In the genomic region with DNA sequence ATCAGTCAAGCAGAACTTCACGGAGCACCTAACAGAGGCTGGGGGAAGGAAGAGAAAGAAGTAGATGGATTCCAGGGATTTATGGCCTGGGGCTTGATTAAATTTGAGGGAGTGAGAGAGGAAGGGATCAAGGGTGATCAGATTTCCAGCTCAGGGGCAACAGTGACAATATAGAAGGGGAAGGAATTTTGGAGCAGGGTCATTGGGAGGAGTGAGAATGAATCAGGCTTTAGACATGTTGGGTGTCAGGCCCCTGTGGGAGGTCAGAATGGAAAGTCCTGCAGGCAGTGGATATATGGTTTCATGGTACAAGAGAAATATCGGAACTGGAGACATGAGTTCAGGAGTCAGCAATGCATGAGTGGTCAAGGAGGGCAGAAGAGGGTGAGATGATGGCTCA, we compare ENCODE assay signal across 1 cellular context.
TF ChIP-seq lines count a peak whose summit lies in the region.

No MANE protein-coding gene starts in this region.

TF ChIP-seq in WTC11, 78 proteins besides CTCF, POLR2A, EP300 and RAD21 (continued from another document):
- TF ChIP-seq, protein P1, sequence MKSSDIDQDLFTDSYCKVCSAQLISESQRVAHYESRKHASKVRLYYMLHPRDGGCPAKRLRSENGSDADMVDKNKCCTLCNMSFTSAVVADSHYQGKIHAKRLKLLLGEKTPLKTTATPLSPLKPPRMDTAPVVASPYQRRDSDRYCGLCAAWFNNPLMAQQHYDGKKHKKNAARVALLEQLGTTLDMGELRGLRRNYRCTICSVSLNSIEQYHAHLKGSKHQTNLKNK (CRISPR knock-in tag; IDR thresholded peaks at IDR 0.05) = no peak
- no peak for TF ChIP-seq ZNF281 (CRISPR knock-in tag; IDR thresholded peaks at IDR 0.05)
- TF ChIP-seq, protein P2, sequence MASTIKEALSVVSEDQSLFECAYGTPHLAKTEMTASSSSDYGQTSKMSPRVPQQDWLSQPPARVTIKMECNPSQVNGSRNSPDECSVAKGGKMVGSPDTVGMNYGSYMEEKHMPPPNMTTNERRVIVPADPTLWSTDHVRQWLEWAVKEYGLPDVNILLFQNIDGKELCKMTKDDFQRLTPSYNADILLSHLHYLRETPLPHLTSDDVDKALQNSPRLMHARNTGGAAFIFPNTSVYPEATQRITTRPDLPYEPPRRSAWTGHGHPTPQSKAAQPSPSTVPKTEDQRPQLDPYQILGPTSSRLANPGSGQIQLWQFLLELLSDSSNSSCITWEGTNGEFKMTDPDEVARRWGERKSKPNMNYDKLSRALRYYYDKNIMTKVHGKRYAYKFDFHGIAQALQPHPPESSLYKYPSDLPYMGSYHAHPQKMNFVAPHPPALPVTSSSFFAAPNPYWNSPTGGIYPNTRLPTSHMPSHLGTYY (CRISPR knock-in tag; IDR thresholded peaks at IDR 0.05) = no peak
- TF ChIP-seq NR2C2 (CRISPR knock-in tag; IDR thresholded peaks at IDR 0.05) = no peak
- TF ChIP-seq ATF6 (CRISPR knock-in tag; IDR thresholded peaks at IDR 0.05) = no peak
